Comparison of ENCODE assay signal across 1 cellular context in the genomic region with DNA sequence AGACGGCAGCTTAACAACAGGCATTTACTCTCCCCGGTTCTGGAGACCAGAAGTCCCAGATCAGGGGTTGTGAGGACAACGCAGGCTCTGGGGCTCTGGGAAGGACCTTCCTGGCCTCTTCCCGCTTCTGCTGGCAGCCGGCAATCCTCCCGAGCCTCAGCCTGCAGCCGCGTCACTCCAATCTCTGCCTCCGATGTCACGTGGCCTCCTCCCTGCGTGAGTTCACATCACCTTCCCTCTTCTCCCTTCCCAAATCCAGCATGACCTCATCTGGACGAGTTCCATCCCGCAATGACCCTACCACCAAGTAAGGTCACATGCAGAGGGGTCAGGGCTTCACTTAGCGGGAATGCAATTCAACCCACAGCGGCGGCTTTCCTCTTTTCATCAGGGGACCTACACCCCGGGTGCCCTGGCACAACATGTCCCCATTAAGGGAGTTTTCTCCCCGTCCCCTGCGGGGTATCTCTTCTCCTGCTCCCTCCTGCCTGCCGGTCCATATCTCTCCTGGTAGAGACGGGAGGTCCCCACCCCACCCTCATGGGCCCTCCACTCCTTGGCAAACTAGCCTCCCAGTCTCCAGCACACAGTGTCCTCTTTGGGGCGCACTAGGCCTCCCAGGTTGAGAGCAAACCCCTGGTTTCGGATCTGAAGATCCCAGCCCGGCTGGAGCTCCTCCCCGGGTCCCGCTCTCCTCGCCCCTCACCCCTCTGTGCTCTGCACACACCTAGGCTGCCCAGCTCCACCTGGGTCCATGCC.
TF ChIP-seq lines count a peak whose summit lies in the region.

No MANE protein-coding gene starts in this region.

TF ChIP-seq in WTC11, 78 proteins besides CTCF, POLR2A, EP300 and RAD21 (continued from another document):
- TF ChIP-seq ATF6 (CRISPR knock-in tag; IDR thresholded peaks at IDR 0.05) (no peak), NR3C1 (CRISPR knock-in tag; conservative IDR thresholded peaks at IDR 0.05; ENCODE audit: low read depth) (no peak), SP1 (CRISPR knock-in tag; conservative IDR thresholded peaks at IDR 0.05) (no peak), ELF4 (CRISPR knock-in tag; IDR thresholded peaks at IDR 0.05; ENCODE audit: low read depth) (no peak), USF2 (CRISPR knock-in tag; IDR thresholded peaks at IDR 0.05) (no peak), ZNF416 (CRISPR knock-in tag; IDR thresholded peaks at IDR 0.05) (no peak), NR2C2 (CRISPR knock-in tag; IDR thresholded peaks at IDR 0.05) (no peak), ATF3 (CRISPR knock-in tag; conservative IDR thresholded peaks at IDR 0.05) (no peak), OVOL2 (CRISPR knock-in tag; IDR thresholded peaks at IDR 0.05; ENCODE audit: borderline replicate concordance) (no peak), ATF1 (CRISPR knock-in tag; IDR thresholded peaks at IDR 0.05) (no peak)
TF ChIP-seq in WTC11: peak in this region for 0.
